ENCODE assay signal across 8 cellular contexts in genomic region chr12:122265433-122265832, GRCh38. TPM values are rescaled to one million over a fixed set of nuclear protein-coding genes. Genes with fewer than 3 reads are reported as not detected.
DNase-seq lines count a peak whose midpoint lies in the region; ATAC-seq and TF ChIP-seq lines count a peak whose summit lies in the region.

No MANE protein-coding gene starts in this region.

- no peak for ATAC-seq in GM19463 (IDR thresholded peaks at IDR 0.05; ENCODE audit: unreplicated experiment)

- H3K27ac Mint-ChIP-seq in activated naive CD4-positive, alpha-beta T cell treated with anti-CD3 and anti-CD28 coated beads for 36 hours, result peak overlapping the region; percentile 96
- peak overlapping the region; percentile 99 for H3K27ac Mint-ChIP-seq in activated T-helper 2 cell treated with anti-CD3 and anti-CD28 coated beads, Interferon-gamma antibody, Interleukin-2, Interleukin-4, amounts not matched to agents 10 μg/mL and 5 μg/mL and 100 μg/mL, durations not matched to agents 14 hours and 24 hours and 36 hours
- peak overlapping the region; percentile 98 for H3K27ac Mint-ChIP-seq in type B pancreatic cell

- H3K4me3 ChIP-seq in kidney epithelial cell (ENCODE audit: low read depth, low read length), result peak overlapping the region; percentile 98

- peaks cover 3% of the 10 kb centered on the region for H3K27me3 Mint-ChIP-seq in activated naive CD4-positive, alpha-beta T cell treated with anti-CD3 and anti-CD28 coated beads for 36 hours (ENCODE audit: low read depth)
- H3K27me3 Mint-ChIP-seq in activated T-helper 2 cell treated with anti-CD3 and anti-CD28 coated beads, Interferon-gamma antibody, Interleukin-2, Interleukin-4, amounts not matched to agents 10 μg/mL and 5 μg/mL and 100 μg/mL, durations not matched to agents 14 hours and 24 hours and 36 hours (ENCODE audit: low read depth), result no peaks in the 10 kb centered on the region
- peaks cover 8% of the 10 kb centered on the region for H3K27me3 Mint-ChIP-seq in type B pancreatic cell

- H3K36me3 Mint-ChIP-seq in activated naive CD4-positive, alpha-beta T cell treated with anti-CD3 and anti-CD28 coated beads for 36 hours (ENCODE audit: low read depth), result peaks cover 6% of the 10 kb centered on the region
- H3K36me3 Mint-ChIP-seq in activated T-helper 2 cell treated with anti-CD3 and anti-CD28 coated beads, Interferon-gamma antibody, Interleukin-2, Interleukin-4, amounts not matched to agents 10 μg/mL and 5 μg/mL and 100 μg/mL, durations not matched to agents 14 hours and 24 hours and 36 hours (ENCODE audit: low read depth), result peaks cover 24% of the 10 kb centered on the region
- no peaks in the 10 kb centered on the region for H3K36me3 Mint-ChIP-seq in type B pancreatic cell

- TF ChIP-seq CTCF in kidney epithelial cell (IDR thresholded peaks at IDR 0.05; ENCODE audit: insufficient read depth, low read length, poor library complexity, severe bottlenecking) (no peak), type B pancreatic cell (conservative IDR thresholded peaks at IDR 0.05) (no peak)

- peak overlapping the region; percentile 94 for H3K4me3 Mint-ChIP-seq in activated naive CD4-positive, alpha-beta T cell treated with anti-CD3 and anti-CD28 coated beads for 36 hours
- H3K4me3 Mint-ChIP-seq in activated T-helper 2 cell treated with anti-CD3 and anti-CD28 coated beads, Interferon-gamma antibody, Interleukin-2, Interleukin-4, amounts not matched to agents 10 μg/mL and 5 μg/mL and 100 μg/mL, durations not matched to agents 14 hours and 24 hours and 36 hours (ENCODE audit: low read depth), result peak overlapping the region; percentile 96
- peak overlapping the region; percentile 97 for H3K4me3 Mint-ChIP-seq in type B pancreatic cell

- no peak for DNase-seq in activated naive CD4-positive, alpha-beta T cell treated with anti-CD3 and anti-CD28 coated beads for 36 hours
- no peak for DNase-seq in activated naive CD4-positive, alpha-beta T cell treated with anti-CD3 and anti-CD28 coated beads, Interleukin-2, amount 50 U/mL, for 16 hours
- no peak for DNase-seq in activated T-helper 2 cell treated with anti-CD3 and anti-CD28 coated beads, Interferon-gamma antibody, Interleukin-2, Interleukin-4, amounts not matched to agents 10 μg/mL and 5 μg/mL and 100 μg/mL, durations not matched to agents 14 hours and 24 hours and 36 hours (ENCODE audit: low spot score)
- DNase-seq in kidney epithelial cell (ENCODE audit: low read depth) (no peak), type B pancreatic cell (ENCODE audit: extremely low spot score, unreplicated experiment) (no peak), NCI-H1105 treated with DMSO at 0.1 percent for 48 hours (lab: John Stamatoyannopoulos, UW) (no peak), GDM1 (lab: John Stamatoyannopoulos, UW) (no peak)

- intact Hi-C loops in activated naive CD4-positive, alpha-beta T cell treated with anti-CD3 and anti-CD28 coated beads for 36 hours (cut with micrococcal nuclease), result loop anchor here (5.0 kb wide), 2 partner anchors 63 to 213 kb away; partner anchors contain the start of gene B3GNT4
- intact Hi-C loops in activated T-helper 2 cell treated with anti-CD3 and anti-CD28 coated beads, Interferon-gamma antibody, Interleukin-2, Interleukin-4, amounts not matched to agents 10 μg/mL and 5 μg/mL and 100 μg/mL, durations not matched to agents 14 hours and 24 hours and 36 hours (cut with micrococcal nuclease), result no loop called here

- no peaks in the 10 kb centered on the region for H3K27me3 ChIP-seq in kidney epithelial cell (ENCODE audit: control insufficient read depth, insufficient read depth, low read length)

- H3K9me3 Mint-ChIP-seq in activated naive CD4-positive, alpha-beta T cell treated with anti-CD3 and anti-CD28 coated beads for 36 hours, result no peaks in the 10 kb centered on the region
- no peaks in the 10 kb centered on the region for H3K9me3 Mint-ChIP-seq in activated T-helper 2 cell treated with anti-CD3 and anti-CD28 coated beads, Interferon-gamma antibody, Interleukin-2, Interleukin-4, amounts not matched to agents 10 μg/mL and 5 μg/mL and 100 μg/mL, durations not matched to agents 14 hours and 24 hours and 36 hours
- H3K9me3 Mint-ChIP-seq in type B pancreatic cell, result no peaks in the 10 kb centered on the region

- H3K36me3 ChIP-seq in kidney epithelial cell (ENCODE audit: control insufficient read depth, insufficient read depth, low read length), result no peaks in the 10 kb centered on the region

- CTCF ChIA-PET in activated naive CD4-positive, alpha-beta T cell treated with anti-CD3 and anti-CD28 coated beads for 36 hours (lab: Charles Lee), result no interaction called here

- H3K4me1 Mint-ChIP-seq in activated naive CD4-positive, alpha-beta T cell treated with anti-CD3 and anti-CD28 coated beads for 36 hours (ENCODE audit: low read depth), result peaks cover 23% of the 10 kb centered on the region
- H3K4me1 Mint-ChIP-seq in activated T-helper 2 cell treated with anti-CD3 and anti-CD28 coated beads, Interferon-gamma antibody, Interleukin-2, Interleukin-4, amounts not matched to agents 10 μg/mL and 5 μg/mL and 100 μg/mL, durations not matched to agents 14 hours and 24 hours and 36 hours (ENCODE audit: low read depth), result peaks cover 7% of the 10 kb centered on the region
- H3K4me1 Mint-ChIP-seq in type B pancreatic cell (ENCODE audit: unreplicated experiment), result peaks cover 8% of the 10 kb centered on the region

RNA-seq across cellular contexts. Expression of gene VPS33A, which starts 0.9 kb away (rescaled TPM):
- total RNA-seq in activated naive CD4-positive, alpha-beta T cell treated with anti-CD3 and anti-CD28 coated beads for 36 hours, result 10 to 100 TPM; 15.9 to 17.2 TPM
- 25.3 and 26.8 TPM in 2 replicates for total RNA-seq in activated T-helper 2 cell treated with anti-CD3 and anti-CD28 coated beads, Interferon-gamma antibody, Interleukin-2, Interleukin-4, amounts not matched to agents 10 μg/mL and 5 μg/mL and 100 μg/mL, durations not matched to agents 14 hours and 24 hours and 36 hours
- total RNA-seq in kidney epithelial cell (21.7 and 26.3 TPM in 2 replicates), type B pancreatic cell (ENCODE audit: low replicate concordance) (33.0 and 34.7 TPM in 2 replicates)

RNA-seq across cellular contexts. Expression of gene DIABLO, which starts 39.6 kb away (rescaled TPM):
- 10 to 100 TPM; 46.1 to 48.1 TPM for total RNA-seq in activated naive CD4-positive, alpha-beta T cell treated with anti-CD3 and anti-CD28 coated beads for 36 hours
- 54.7 and 56.5 TPM in 2 replicates for total RNA-seq in activated T-helper 2 cell treated with anti-CD3 and anti-CD28 coated beads, Interferon-gamma antibody, Interleukin-2, Interleukin-4, amounts not matched to agents 10 μg/mL and 5 μg/mL and 100 μg/mL, durations not matched to agents 14 hours and 24 hours and 36 hours
- total RNA-seq in kidney epithelial cell (85.7 and 100 TPM in 2 replicates), type B pancreatic cell (ENCODE audit: low replicate concordance) (57.6 and 59.3 TPM in 2 replicates)
